8 cellular contexts compared by ENCODE assay signal in the genomic region with DNA sequence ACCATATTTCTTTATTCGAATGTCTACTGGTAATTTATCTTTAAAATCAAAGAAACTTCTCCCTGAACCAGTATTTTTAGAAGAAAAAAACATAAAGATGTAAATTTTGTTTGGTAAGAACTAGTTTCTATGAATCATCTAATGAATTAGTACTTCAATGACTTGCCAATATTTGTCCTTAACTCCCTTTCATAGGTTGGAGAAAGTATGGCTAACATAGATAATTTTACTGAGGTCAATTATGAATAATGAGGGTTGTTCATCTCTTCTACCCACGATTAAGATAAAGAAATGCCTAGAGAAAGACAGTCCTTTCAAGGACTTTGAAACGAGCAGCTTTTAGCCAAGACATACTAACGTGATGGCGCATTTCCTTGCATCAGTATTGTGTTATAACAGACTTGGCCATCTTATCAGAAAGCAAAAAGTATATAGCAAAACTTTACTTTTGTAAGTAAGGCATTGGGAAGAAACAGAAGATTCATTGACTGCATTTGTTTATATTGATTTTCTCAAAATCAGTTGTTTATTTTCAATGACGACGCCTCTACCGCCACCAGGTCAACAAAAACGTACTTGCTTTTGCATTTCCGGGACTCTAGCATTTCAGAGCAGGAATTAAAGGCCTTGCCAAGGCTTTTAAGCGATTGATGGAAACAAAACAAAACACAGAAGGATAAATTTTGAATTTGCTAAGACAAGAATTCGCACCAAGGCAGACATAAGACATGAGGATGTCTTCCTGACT. TPM values are rescaled to one million over a fixed set of nuclear protein-coding genes. Genes with fewer than 3 reads are reported as not detected.
DNase-seq lines count a peak whose midpoint lies in the region; ATAC-seq and TF ChIP-seq lines count a peak whose summit lies in the region.

No MANE protein-coding gene starts in this region.

- H3K27me3 Mint-ChIP-seq in T-cell: no peaks in the 10 kb centered on the region

- peak overlapping the region; percentile 89 for H3K27ac ChIP-seq in A673 (ENCODE audit: low read depth, low read length, poor library complexity, severe bottlenecking)

- peak overlapping the region; percentile 92 to 98 (median 93) for H3K4me3 Mint-ChIP-seq in T-cell

- H3K9me3 Mint-ChIP-seq in T-cell: no peaks in the 10 kb centered on the region

- H3K9me3 ChIP-seq in A673 (ENCODE audit: low read depth, low read length, poor library complexity, severe bottlenecking): no peaks in the 10 kb centered on the region

- H3K27ac Mint-ChIP-seq in T-cell: peak overlapping the region; percentile 97 to 100

- BruUV-seq in A673 (replicated peaks; lab: Mats Ljungman, UMichigan): TSS peak; percentile 51

- ATAC-seq in GM18505 (IDR thresholded peaks at IDR 0.05; ENCODE audit: unreplicated experiment) (peak; percentile 4), HG03066 (IDR thresholded peaks at IDR 0.05; ENCODE audit: low read depth, unreplicated experiment) (peak; percentile 20), T-cell (replicated peaks in 1 of 4) (peak in 3 of 4 experiments; percentile 2 to 9 (median 4))

- H3K36me3 ChIP-seq in A673 (ENCODE audit: insufficient read depth, low read length, poor library complexity, severe bottlenecking): no peaks in the 10 kb centered on the region

- H3K36me3 Mint-ChIP-seq in T-cell: peaks cover 5% of the 10 kb centered on the region

- POLR2A ChIA-PET in A673 (lab: Charles Lee; ENCODE audit: low non-redundant PET): no interaction called here
- POLR2A ChIA-PET in T-cell (lab: Charles Lee): no interaction called here

- intact Hi-C loops in A673 (cut with micrococcal nuclease; ENCODE audit: unreplicated experiment): no loop called here

- CTCF ChIA-PET in A673 (lab: Charles Lee) (no interaction called here), T-cell (lab: Charles Lee) (interaction anchor here (0.7 to 1.3 kb wide), 4 partner anchors 12 to 209 kb away, joined by 3 to 5 read pairs (median 4); no protein-coding TSS in a partner anchor)

- H3K4me1 ChIP-seq in A673 (ENCODE audit: insufficient read depth, low read length, poor library complexity, severe bottlenecking): no peaks in the 10 kb centered on the region

- DNase-seq in A673 (ENCODE audit: low spot score) (no peak), T-cell (peak in 8 of 34 experiments; percentile 1 to 30 (median 8)), fibroblast of gingiva (ENCODE audit: low read depth) (peak; percentile 38), pulmonary artery endothelial cell (ENCODE audit: low read depth, low spot score) (peak; percentile 4), NCI-H82 (lab: John Stamatoyannopoulos, UW) (no peak), HK-2 (ENCODE audit: unreplicated experiment) (no peak)

- peaks cover 39 to 40% (median 39%) of the 10 kb centered on the region in 3 donors for H3K4me1 Mint-ChIP-seq in T-cell

- H3K27me3 ChIP-seq in A673 (replicated peaks; ENCODE audit: insufficient read depth, low read depth, low read length, poor library complexity): no peaks in the 10 kb centered on the region

- H3K4me3 ChIP-seq in A673 (ENCODE audit: low read depth, low read length, poor library complexity, severe bottlenecking): peak overlapping the region; percentile 68

- no peak for TF ChIP-seq CTCF in A673 (conservative IDR thresholded peaks at IDR 0.05; ENCODE audit: low read depth, low read length)

- no peak for TF ChIP-seq POLR2A in GM18505 (IDR thresholded peaks at IDR 0.05; ENCODE audit: borderline replicate concordance, extremely low read depth, insufficient read depth, insufficient read length)

RNA-seq across cellular contexts. Expression of gene RBM43, which starts 1.0 kb away (rescaled TPM):
- total RNA-seq in A673 (2021): 4.0 and 4.9 TPM in 2 replicates
- 10 to 100 TPM; 11.4 to 18.2 (median 16.8) TPM for total RNA-seq in T-cell
- 4.2 and 4.3 TPM in 2 replicates for total RNA-seq in pulmonary artery endothelial cell

RNA-seq across cellular contexts. Expression of gene NMI, which starts 28.8 kb away (rescaled TPM):
- total RNA-seq in A673 (2021) (76.2 and 78.9 TPM in 2 replicates), T-cell (10 to 100 TPM; 21.1 to 34.7 (median 24.0) TPM), pulmonary artery endothelial cell (16.4 and 23.6 TPM in 2 replicates)

Comparison
In these comparisons a context has a peak if more than half of its experiments do, and no peak if none do; other contexts are left out.
1. DNase-seq: peak in fibroblast of gingiva (single experiment) and pulmonary artery endothelial cell (single experiment); none in A673 (single experiment), NCI-H82 (single experiment) and HK-2 (single experiment).
2. Peak in every context shown above with its lines, with median percentiles within 50 percentile points of each other: ATAC-seq.